In genomic region chr19:40144151-40144550, GRCh38 we compare ENCODE assay signal across 10 cellular contexts. TPM values are rescaled to one million over a fixed set of nuclear protein-coding genes. Genes with fewer than 3 reads are reported as not detected.
A peak's percentile ranks its signal among the peaks of the same experiment; 100 is the strongest.
DNase-seq lines count a peak whose midpoint lies in the region; ATAC-seq and TF ChIP-seq lines count a peak whose summit lies in the region.
"Had no signal": no experiment of that assay in that cellular context is flagged by ENCODE, and none has a peak within 500 bp of the region (broad histone marks: within the 10 kb centered on the region; RNA-seq: fewer than 3 reads in every experiment).

No MANE protein-coding gene starts in this region.

- H3K36me3 ChIP-seq in Loucy (ENCODE audit: insufficient read depth, low read length): no peaks in the 10 kb centered on the region
- no peaks in the 10 kb centered on the region for H3K36me3 ChIP-seq in spleen

- H3K9me3 Mint-ChIP-seq in activated T-cell treated with anti-CD3 and anti-CD28 coated beads, Interleukin-2, amount 50 U/mL, for 24 hours: no peaks in the 10 kb centered on the region
- H3K9me3 Mint-ChIP-seq in activated naive CD8-positive, alpha-beta T cell treated with anti-CD3 and anti-CD28 coated beads for 36 hours: no peaks in the 10 kb centered on the region
- 0 out of 2 replicates have a peak, but pooled peaks cover 3% of the 10 kb centered on the region for H3K9me3 Mint-ChIP-seq in WTC11

- H3K27ac Mint-ChIP-seq in activated T-cell treated with anti-CD3 and anti-CD28 coated beads, Interleukin-2, amount 50 U/mL, for 24 hours: peak overlapping the region; percentile 93
- H3K27ac Mint-ChIP-seq in activated naive CD8-positive, alpha-beta T cell treated with anti-CD3 and anti-CD28 coated beads for 36 hours: peak overlapping the region; percentile 92
- H3K27ac Mint-ChIP-seq in WTC11: no peak overlapping the region

- no peak for TF ChIP-seq CTCF in Loucy (conservative IDR thresholded peaks at IDR 0.05; ENCODE audit: low read length)
- TF ChIP-seq CTCF in spleen (IDR thresholded peaks at IDR 0.05 in 8 of 11, conservative IDR thresholded peaks at IDR 0.05 in 3 of 11): no peak
- TF ChIP-seq CTCF in WTC11 (IDR thresholded peaks at IDR 0.05): no peak

- peaks cover 48% of the 10 kb centered on the region for H3K4me1 Mint-ChIP-seq in activated T-cell treated with anti-CD3 and anti-CD28 coated beads, Interleukin-2, amount 50 U/mL, for 24 hours (ENCODE audit: low read depth)
- peaks cover 42% of the 10 kb centered on the region for H3K4me1 Mint-ChIP-seq in activated naive CD8-positive, alpha-beta T cell treated with anti-CD3 and anti-CD28 coated beads for 36 hours
- H3K4me1 Mint-ChIP-seq in WTC11: 0 out of 2 replicates have a peak, but pooled peaks cover 5% of the 10 kb centered on the region

- H3K4me2 ChIP-seq in Loucy (ENCODE audit: low read depth, low read length, poor library complexity, severe bottlenecking): peak overlapping the region; percentile 55

- H3K9me2 ChIP-seq in Loucy (replicated peaks; ENCODE audit: low read depth, low read length): no peaks in the 10 kb centered on the region

- peak overlapping the region in 7 of 8 donors; percentile 44 to 75 (median 66) for H3K27ac ChIP-seq in spleen

- CTCF ChIA-PET in WTC11 (lab: Charles Lee): interaction anchor here (1.5 to 2.4 kb wide), 2 partner anchors 21 to 73 kb away, joined by 10 to 18 read pairs; partner anchors contain the start of gene TTC9B

- TF ChIP-seq POLR2A in spleen (IDR thresholded peaks at IDR 0.05): no peak

- peak overlapping the region; percentile 62 for H3K4me3 Mint-ChIP-seq in activated T-cell treated with anti-CD3 and anti-CD28 coated beads, Interleukin-2, amount 50 U/mL, for 24 hours
- peak overlapping the region; percentile 67 for H3K4me3 Mint-ChIP-seq in activated naive CD8-positive, alpha-beta T cell treated with anti-CD3 and anti-CD28 coated beads for 36 hours
- no peak overlapping the region for H3K4me3 Mint-ChIP-seq in WTC11

- H2AFZ ChIP-seq in Loucy (ENCODE audit: low read length): peak overlapping the region; percentile 58

- no peak for DNase-seq in activated T-cell treated with anti-CD3 and anti-CD28 coated beads, Interleukin-2, amount 50 U/mL, for 24 hours
- DNase-seq in activated T-cell treated with anti-CD3 and anti-CD28 coated beads for 4 hours: no peak
- no peak for DNase-seq in activated naive CD8-positive, alpha-beta T cell treated with anti-CD3 and anti-CD28 coated beads for 36 hours
- DNase-seq in spleen: no peak
- DNase-seq in NCI-H1694 treated with DMSO at 0.1 percent for 48 hours (lab: John Stamatoyannopoulos, UW): no peak
- DNase-seq in WTC11 (ENCODE audit: low spot score): no peak
- DNase-seq: NCI-H226, T1000 had no signal

- H3K27me3 ChIP-seq in Loucy (ENCODE audit: insufficient read depth, low read length, poor library complexity, severe bottlenecking) (no peaks in the 10 kb centered on the region), spleen (replicated peaks in 1 of 7) (no peaks in the 10 kb centered on the region)

- H3K4me3 ChIP-seq in Loucy (ENCODE audit: low read length, poor library complexity, severe bottlenecking) (peak overlapping the region; percentile 44), spleen (peak overlapping the region in 2 of 8 donors; percentile 5 to 21)

- H3K79me2 ChIP-seq in Loucy (ENCODE audit: insufficient read depth, low read length): no peaks in the 10 kb centered on the region

- no peaks in the 10 kb centered on the region for H4K20me1 ChIP-seq in Loucy (ENCODE audit: insufficient read depth, low read length, poor library complexity, severe bottlenecking)

- 2 to 5% (median 3%) methylated on average over 5 of the region's 5 CpGs for WGBS in spleen, 5 donors

- POLR2A ChIA-PET in WTC11 (lab: Charles Lee): no interaction called here

- peak overlapping the region; percentile 1 for H3K9ac ChIP-seq in Loucy (ENCODE audit: low read depth, low read length, poor library complexity, severe bottlenecking)

- H3K27me3 Mint-ChIP-seq in activated T-cell treated with anti-CD3 and anti-CD28 coated beads, Interleukin-2, amount 50 U/mL, for 24 hours: no peaks in the 10 kb centered on the region
- H3K27me3 Mint-ChIP-seq in activated naive CD8-positive, alpha-beta T cell treated with anti-CD3 and anti-CD28 coated beads for 36 hours: no peaks in the 10 kb centered on the region
- no peaks in the 10 kb centered on the region; the same call in 1 of the 2 replicates for H3K27me3 Mint-ChIP-seq in WTC11 (ENCODE audit: low read depth)

- H3K4me1 ChIP-seq in Loucy (ENCODE audit: insufficient read depth, low read length, poor library complexity, severe bottlenecking): peaks cover 13% of the 10 kb centered on the region
- H3K4me1 ChIP-seq in spleen: peaks cover 19 to 77% (median 52%) of the 10 kb centered on the region in 6 donors

- H3K9me3 ChIP-seq in Loucy (ENCODE audit: insufficient read depth, low read depth, low read length): no peaks in the 10 kb centered on the region
- no peaks in the 10 kb centered on the region for H3K9me3 ChIP-seq in spleen

- intact Hi-C loops in spleen (cut with DNase I; ENCODE audit: low total_unique reads): no loop called here

- ATAC-seq in GM21723 (IDR thresholded peaks at IDR 0.05; ENCODE audit: unreplicated experiment): no peak
- ATAC-seq in WTC11: no peak

- H3F3A ChIP-seq in Loucy (ENCODE audit: low read depth): no peaks in the 10 kb centered on the region

- H3K36me3 Mint-ChIP-seq in activated T-cell treated with anti-CD3 and anti-CD28 coated beads, Interleukin-2, amount 50 U/mL, for 24 hours (ENCODE audit: low read depth): no peaks in the 10 kb centered on the region
- no peaks in the 10 kb centered on the region for H3K36me3 Mint-ChIP-seq in activated naive CD8-positive, alpha-beta T cell treated with anti-CD3 and anti-CD28 coated beads for 36 hours
- H3K36me3 Mint-ChIP-seq in WTC11: no peaks in the 10 kb centered on the region; the same call in 1 of the 2 replicates

TF ChIP-seq in WTC11, 78 proteins besides CTCF, POLR2A, EP300 and RAD21:
- TF ChIP-seq CBFB (CRISPR knock-in tag; IDR thresholded peaks at IDR 0.05; ENCODE audit: low read depth) (no peak), AFF4 (CRISPR knock-in tag; IDR thresholded peaks at IDR 0.05; ENCODE audit: borderline replicate concordance) (no peak), FOXP4 (CRISPR knock-in tag; IDR thresholded peaks at IDR 0.05) (no peak), SMAD4 (CRISPR knock-in tag; IDR thresholded peaks at IDR 0.05) (no peak), FOXP1 (CRISPR knock-in tag; IDR thresholded peaks at IDR 0.05; ENCODE audit: borderline replicate concordance) (no peak), PRRX2 (CRISPR knock-in tag; IDR thresholded peaks at IDR 0.05) (no peak), NFATC4 (CRISPR knock-in tag; IDR thresholded peaks at IDR 0.05) (no peak), ELF4 (CRISPR knock-in tag; IDR thresholded peaks at IDR 0.05; ENCODE audit: low read depth) (no peak)

RNA-seq across cellular contexts. Expression of gene MAP3K10, which starts 47.1 kb away (rescaled TPM):
- 1 to 10 TPM; 8.3 to 9.3 TPM for total RNA-seq in activated naive CD8-positive, alpha-beta T cell treated with anti-CD3 and anti-CD28 coated beads for 36 hours
- 10 to 100 TPM; 14.0 to 25.6 (median 17.9) TPM for total RNA-seq in spleen
- polyA plus RNA-seq in spleen: 10 to 100 TPM in 1 of 3 donors, 1 to 10 TPM in 2; 4.3 to 23.0 (median 8.4) TPM
- total RNA-seq in WTC11 (2021): 23.5 to 25.5 TPM (median 24.4 TPM) in 3 replicates

RNA-seq across cellular contexts. Expression of gene ZNF780A, which starts 53.4 kb away (rescaled TPM):
- total RNA-seq in activated naive CD8-positive, alpha-beta T cell treated with anti-CD3 and anti-CD28 coated beads for 36 hours: 10 to 100 TPM; 12.7 to 16.7 TPM
- 10 to 100 TPM; 24.5 to 52.5 (median 39.3) TPM for total RNA-seq in spleen
- polyA plus RNA-seq in spleen: 10 to 100 TPM; 18.1 to 19.1 (median 18.7) TPM
- 14.5 to 20.5 TPM (median 15.9 TPM) in 3 replicates for total RNA-seq in WTC11 (2021)
